In genomic region chr5:120697670-120698327, GRCh38 we compare ENCODE assay signal across 7 cellular contexts.
DNase-seq lines count a peak whose midpoint lies in the region; ATAC-seq and TF ChIP-seq lines count a peak whose summit lies in the region.
"Not testable (repeated sequence)": the region's sequence is repeated elsewhere in the genome, so short reads cannot be mapped to it uniquely, and the experiment has no call there.

No MANE protein-coding gene starts in this region.

- H3K4me3 ChIP-seq in HUES6 (ENCODE audit: low read depth, low read length) (peak overlapping the region; percentile 18; the same call in 1 of the 2 replicates), iPS-15b (ENCODE audit: low read depth, low read length) (peak overlapping the region; percentile 52), iPS-20b (ENCODE audit: low read length) (peak overlapping the region; percentile 54; the same call in 1 of the 2 replicates)
- H3K4me3 ChIP-seq in endodermal cell (ENCODE audit: low read length) = not testable (repeated sequence)

- ATAC-seq in WTC11 = peak; percentile 85

- not testable (repeated sequence) for H2BK12ac ChIP-seq in H9 (ENCODE audit: insufficient read length, low read depth, low read length)

- peak overlapping the region; percentile 80 for H3K27ac ChIP-seq in H9 (ENCODE audit: insufficient read length, low read depth, low read length)
- H3K27ac ChIP-seq in HUES6 (ENCODE audit: low read depth, low read length) = peak overlapping the region; percentile 82
- H3K27ac ChIP-seq in endodermal cell (ENCODE audit: low read depth, low read length); iPS-20b (ENCODE audit: low read length): not testable (repeated sequence)

- POLR2A ChIA-PET in WTC11 (lab: Charles Lee) = not testable (repeated sequence)

- not testable (repeated sequence) for H3K79me1 ChIP-seq in H9 (ENCODE audit: insufficient read depth, low read depth, low read length, poor library complexity, severe bottlenecking)

- H3K27ac Mint-ChIP-seq in H9 (peak overlapping the region; percentile 90 to 98 (median 97)), WTC11 (peak overlapping the region; percentile 99), endodermal cell (peak overlapping the region; percentile 72)

- not testable (repeated sequence) for H3K27me3 Mint-ChIP-seq in H9 (ENCODE audit: low read depth); WTC11 (ENCODE audit: low read depth); endodermal cell (ENCODE audit: insufficient read depth)

- not testable (repeated sequence) for H2BK15ac ChIP-seq in H9 (ENCODE audit: low read depth, low read length)

- not testable (repeated sequence) for H3K79me2 ChIP-seq in H9 (ENCODE audit: insufficient read depth, low read length)

- H3K4me2 ChIP-seq in H9 (ENCODE audit: insufficient read depth, insufficient read length, low read length) = peak overlapping the region; percentile 40

- H2BK120ac ChIP-seq in H9 (ENCODE audit: low read depth, low read length, poor library complexity, severe bottlenecking) = not testable (repeated sequence)

- not testable (repeated sequence) for H3K23ac ChIP-seq in H9 (ENCODE audit: insufficient read length, low read depth, low read length)

- CTCF ChIA-PET in WTC11 (lab: Charles Lee) = not testable (repeated sequence)

- H3K4me1 Mint-ChIP-seq in H9 = peaks cover 45 to 63% of the 10 kb centered on the region in 2 experiments
- H3K4me1 Mint-ChIP-seq in WTC11 = peaks cover 56% of the 10 kb centered on the region
- peaks cover 42% of the 10 kb centered on the region for H3K4me1 Mint-ChIP-seq in endodermal cell

- H3K4me3 Mint-ChIP-seq in H9 (peak overlapping the region; percentile 94 to 96), WTC11 (peak overlapping the region; percentile 99), endodermal cell (peak overlapping the region; percentile 16)

- not testable (repeated sequence) for H4K91ac ChIP-seq in H9 (ENCODE audit: insufficient read length, low read depth, low read length)

- not testable (repeated sequence) for H3K27me3 ChIP-seq in H9 (ENCODE audit: insufficient read depth, low read length); HUES6 (ENCODE audit: control insufficient read depth, insufficient read depth, low read length); endodermal cell (ENCODE audit: control insufficient read depth, insufficient read depth, low read length, poor library complexity, severe bottlenecking); iPS-15b (ENCODE audit: control insufficient read depth, insufficient read depth, low read length); iPS-20b (ENCODE audit: insufficient read depth, low read length)

- not testable (repeated sequence) for H2AK5ac ChIP-seq in H9 (ENCODE audit: insufficient read length, low read length)

- not testable (repeated sequence) for H3K9me3 Mint-ChIP-seq in H9, WTC11, endodermal cell

- H3K36me3 Mint-ChIP-seq in H9 (ENCODE audit: insufficient read depth in 1 of 3, low read depth in 3 of 3) (peaks cover 50 to 58% (median 54%) of the 10 kb centered on the region in 3 experiments), WTC11 (peaks cover 67% of the 10 kb centered on the region)
- not testable (repeated sequence) for H3K36me3 Mint-ChIP-seq in endodermal cell (ENCODE audit: low read depth)

- not testable (repeated sequence) for TF ChIP-seq CTCF in H9 (conservative IDR thresholded peaks at IDR 0.05); WTC11 (IDR thresholded peaks at IDR 0.05); endodermal cell (conservative IDR thresholded peaks at IDR 0.05)

- H3T11ph ChIP-seq in H9 (ENCODE audit: low read length) = not testable (repeated sequence)

- not testable (repeated sequence) for H3K4me1 ChIP-seq in H9 (ENCODE audit: insufficient read depth, low read length); endodermal cell (ENCODE audit: control insufficient read depth, insufficient read depth, low read length); iPS-20b (ENCODE audit: insufficient read depth, low read length)
- H3K4me1 ChIP-seq in HUES6 (ENCODE audit: control insufficient read depth, insufficient read depth, low read length) (peaks cover 22% of the 10 kb centered on the region), iPS-15b (ENCODE audit: control insufficient read depth, insufficient read depth, low read length) (peaks cover 10% of the 10 kb centered on the region)

- H4K5ac ChIP-seq in H9 (ENCODE audit: insufficient read length, low read depth, low read length) = not testable (repeated sequence)

- H3K9ac ChIP-seq in H9 (ENCODE audit: extremely low read depth, insufficient read length, low read length) = peak overlapping the region; percentile 50
- peak overlapping the region; percentile 89 for H3K9ac ChIP-seq in HUES6 (ENCODE audit: low read length)
- H3K9ac ChIP-seq in endodermal cell (ENCODE audit: extremely low read depth, low read length, poor library complexity, severe bottlenecking) = not testable (repeated sequence)
- H3K9ac ChIP-seq in iPS-15b (ENCODE audit: low read depth, low read length) = peak overlapping the region; percentile 47
- H3K9ac ChIP-seq in iPS-20b (ENCODE audit: low read depth, low read length) = peak overlapping the region; percentile 15; the same call in 1 of the 2 replicates

- H2BK20ac ChIP-seq in H9 (ENCODE audit: low read depth, low read length, poor library complexity, severe bottlenecking) = not testable (repeated sequence)

- not testable (repeated sequence) for H3K4ac ChIP-seq in H9 (ENCODE audit: low read depth, low read length)

- not testable (repeated sequence) for H3K56ac ChIP-seq in H9 (ENCODE audit: insufficient read length, low read depth, low read length)

- DNase-seq in ELF-1 (ENCODE audit: low read depth, low spot score) = peak; percentile 45
- peak; percentile 53 for DNase-seq in H9
- not testable (repeated sequence) for DNase-seq in WTC11 (ENCODE audit: low spot score)
- DNase-seq in endodermal cell = peak; percentile 57

- H2BK5ac ChIP-seq in H9 (ENCODE audit: insufficient read length, low read length) = not testable (repeated sequence)

- H3K9me3 ChIP-seq in H9 (ENCODE audit: control insufficient read depth, low read depth, low read length); HUES6 (ENCODE audit: control insufficient read depth, insufficient read depth, low read depth, low read length); endodermal cell (ENCODE audit: control insufficient read depth, low read length); iPS-15b (ENCODE audit: control insufficient read depth, insufficient read depth, low read length); iPS-20b (ENCODE audit: insufficient read depth, low read depth, low read length): not testable (repeated sequence)

- not testable (repeated sequence) for H3K18ac ChIP-seq in H9 (ENCODE audit: insufficient read length, low read depth, low read length)

- H3K23me2 ChIP-seq in H9 (ENCODE audit: insufficient read length, low read depth, low read length, poor library complexity, severe bottlenecking) = not testable (repeated sequence)

- H4K20me1 ChIP-seq in H9 (ENCODE audit: control insufficient read depth, insufficient read depth, insufficient read length) = not testable (repeated sequence)

- not testable (repeated sequence) for H2AFZ ChIP-seq in H9 (ENCODE audit: low read length)

- not testable (repeated sequence) for H3K14ac ChIP-seq in H9 (ENCODE audit: insufficient read depth, low read length)

- peaks cover 25% of the 10 kb centered on the region for H3K36me3 ChIP-seq in HUES6 (ENCODE audit: control insufficient read depth, insufficient read depth, low read length)
- not testable (repeated sequence) for H3K36me3 ChIP-seq in endodermal cell (ENCODE audit: control insufficient read depth, insufficient read depth, low read length); iPS-15b (ENCODE audit: control insufficient read depth, insufficient read depth, low read length)
- peaks cover 16% of the 10 kb centered on the region; the same call in 1 of the 2 replicates for H3K36me3 ChIP-seq in iPS-20b (ENCODE audit: insufficient read depth, low read depth, low read length)

- WGBS in H9 (ENCODE audit: extremely low coverage, insufficient read length, low lambda C conversion rate) = no CpG with 5 or more reads among the region's 13 CpGs
- 61 to 79% methylated on average over 4 to 7 of the region's 13 CpGs for WGBS in endodermal cell (ENCODE audit: insufficient coverage in 1 of 2, insufficient read length in 1 of 2), 2 experiments

- H4K8ac ChIP-seq in H9 (replicated peaks; ENCODE audit: insufficient read length, low read depth, low read length) = not testable (repeated sequence)

TF ChIP-seq in WTC11, 78 proteins besides CTCF, POLR2A, EP300 and RAD21 (continues in another document):
- TF ChIP-seq ZMAT4 (CRISPR knock-in tag; IDR thresholded peaks at IDR 0.05) = 0 out of 2 replicates have a peak, but pooled peaks have one; percentile 43

Comparison
In these comparisons a context has a peak if more than half of its experiments do, and no peak if none do; other contexts are left out.
1. H3K4me3 Mint-ChIP-seq: peak in every context shown above with its lines; median percentile 99 in WTC11; 95 in H9; 16 in endodermal cell.